Comparison of ENCODE assay signal across 27 cellular contexts in the genomic region with DNA sequence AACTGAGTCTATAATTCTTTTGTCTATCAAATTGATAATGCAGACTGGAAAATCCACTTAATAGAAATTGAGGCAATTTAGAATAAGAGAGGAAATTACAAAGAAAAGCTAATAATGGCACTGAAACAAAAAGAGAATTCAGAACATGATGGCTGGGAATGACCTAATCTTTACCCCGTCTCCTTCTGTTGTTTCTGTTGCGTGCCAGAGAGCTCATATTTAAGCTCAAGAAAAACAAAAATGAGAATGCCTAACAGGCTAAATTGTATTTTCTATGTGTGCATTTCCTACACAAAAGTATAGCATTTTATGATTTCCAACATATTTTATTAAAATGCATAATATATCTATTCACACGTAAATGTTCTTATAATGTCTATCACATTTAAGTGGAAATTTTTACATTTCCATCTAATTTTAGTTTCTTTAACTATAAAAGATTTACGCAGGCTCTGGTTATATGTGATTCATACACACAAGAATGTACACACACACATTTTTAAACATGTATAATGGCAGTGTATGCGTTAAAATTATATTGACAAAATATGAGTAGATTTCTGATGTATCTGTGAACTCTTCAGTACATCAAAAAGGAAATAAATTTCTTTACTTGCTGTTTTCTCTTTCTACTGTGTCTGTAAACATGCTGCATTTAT.
DNase-seq lines count a peak whose midpoint lies in the region; ATAC-seq and TF ChIP-seq lines count a peak whose summit lies in the region.
"Had no signal": no experiment of that assay in that cellular context is flagged by ENCODE, and none has a peak within 500 bp of the region (broad histone marks: within the 10 kb centered on the region; RNA-seq: fewer than 3 reads in every experiment).

No MANE protein-coding gene starts in this region.

- no peak overlapping the region for H3K9ac ChIP-seq in adipocyte (ENCODE audit: low read length)

- peak; percentile 26 for DNase-seq in HS-27A (ENCODE audit: low read depth)
- peak; percentile 75 for DNase-seq in adipocyte (ENCODE audit: low read depth)
- DNase-seq in dedifferentiated amniotic fluid mesenchymal stem cell (ENCODE audit: extremely low spot score): peak; percentile 43
- no peak for DNase-seq in NCI-H446 (lab: John Stamatoyannopoulos, UW)
- no peak for DNase-seq in DMS153 treated with DMSO at 0.1 percent for 48 hours (lab: John Stamatoyannopoulos, UW; ENCODE audit: unreplicated experiment)
- no peak for DNase-seq in Caco-2
- no peak for DNase-seq in effector memory CD8-positive, alpha-beta T cell
- DNase-seq: activated gamma-delta T cell treated with Interleukin-2 at 50 U/mL for 16 hours; activated naive CD8-positive, alpha-beta T cell treated with anti-CD3 and anti-CD28 coated beads, Interleukin-2, amount 50 U/mL, for 24 hours; activated T-cell treated with anti-CD3 and anti-CD28 coated beads, Interleukin-2, amount 50 U/mL, for 4 hours; CD4-positive, CD25-positive, alpha-beta regulatory T cell; cortex of kidney; gastrocnemius medialis; hypothalamus; immature natural killer cell; mesendoderm; MM.1S; NCI-H1417 treated with DMSO at 0.1 percent for 48 hours; NCI-H2081; NCI-H446 treated with DMSO at 0.1 percent for 48 hours; right lobe of liver; stimulated activated CD4-positive, alpha-beta T cell treated with anti-CD3 and anti-CD28 coated beads, Interleukin-12 subunit alpha, Interleukin-12 subunit beta, amount 100 ng/mL, for 4 hours; stimulated activated CD4-positive, alpha-beta T cell treated with anti-CD3 and anti-CD28 coated beads, Interleukin-4, amount 100 ng/mL, for 24 hours; substantia nigra; upper lobe of left lung had no signal

- H3K4me3 ChIP-seq in adipocyte (ENCODE audit: low read length) (no peak overlapping the region), Caco-2 (ENCODE audit: low read depth, low read length) (no peak overlapping the region)
- H3K4me3 ChIP-seq: esophagus muscularis mucosa, gastrocnemius medialis, right lobe of liver, upper lobe of left lung had no signal

- no peak for ATAC-seq in effector memory CD8-positive, alpha-beta T cell (replicated peaks)
- ATAC-seq: activated naive CD8-positive, alpha-beta T cell treated with anti-CD3 and anti-CD28 coated beads, Interleukin-2, amount 50 U/mL, for 24 hours; activated T-cell treated with anti-CD3 and anti-CD28 coated beads, Interleukin-2, amount 50 U/mL, for 4 hours; gastrocnemius medialis; right lobe of liver; stimulated activated effector memory CD8-positive, alpha-beta T cell treated with anti-CD3 and anti-CD28 coated beads, Interleukin-12 subunit alpha, Interleukin-12 subunit beta, amount 100 ng/mL, for 72 hours had no signal

- TF ChIP-seq CTCF in Caco-2 (IDR thresholded peaks at IDR 0.05; ENCODE audit: insufficient read depth in 1 of 2, low read depth in 1 of 2, low read length in 1 of 2, severe bottlenecking in 1 of 2, unreplicated experiment in 1 of 2): no peak

- CTCF ChIA-PET in Caco-2 (lab: Charles Lee): no interaction called here

- no peaks in the 10 kb centered on the region for H3K36me3 Mint-ChIP-seq in Caco-2 (ENCODE audit: insufficient read depth, unreplicated experiment)
- H3K36me3 Mint-ChIP-seq in effector memory CD8-positive, alpha-beta T cell (ENCODE audit: insufficient read depth): no peaks in the 10 kb centered on the region
- H3K36me3 Mint-ChIP-seq: CD4-positive, CD25-positive, alpha-beta regulatory T cell; stimulated activated effector memory CD8-positive, alpha-beta T cell treated with anti-CD3 and anti-CD28 coated beads, Interleukin-12 subunit alpha, Interleukin-12 subunit beta, amount 100 ng/mL, for 72 hours had no signal

- POLR2A ChIA-PET in Caco-2 (lab: Charles Lee): no interaction called here

- no peak overlapping the region for H3K27ac Mint-ChIP-seq in Caco-2 (ENCODE audit: unreplicated experiment)
- H3K27ac Mint-ChIP-seq in effector memory CD8-positive, alpha-beta T cell: no peak overlapping the region
- H3K27ac Mint-ChIP-seq: activated naive CD8-positive, alpha-beta T cell treated with anti-CD3 and anti-CD28 coated beads, Interleukin-2, amount 50 U/mL, for 24 hours; CD4-positive, CD25-positive, alpha-beta regulatory T cell; immature natural killer cell; stimulated activated effector memory CD8-positive, alpha-beta T cell treated with anti-CD3 and anti-CD28 coated beads, Interleukin-12 subunit alpha, Interleukin-12 subunit beta, amount 100 ng/mL, for 72 hours had no signal

- H3K27me3 Mint-ChIP-seq in Caco-2 (ENCODE audit: insufficient read depth, unreplicated experiment): no peaks in the 10 kb centered on the region
- no peaks in the 10 kb centered on the region for H3K27me3 Mint-ChIP-seq in effector memory CD8-positive, alpha-beta T cell
- H3K27me3 Mint-ChIP-seq: activated naive CD8-positive, alpha-beta T cell treated with anti-CD3 and anti-CD28 coated beads, Interleukin-2, amount 50 U/mL, for 24 hours; CD4-positive, CD25-positive, alpha-beta regulatory T cell had no signal

- H3K4me1 Mint-ChIP-seq in Caco-2 (ENCODE audit: low read depth, unreplicated experiment): no peaks in the 10 kb centered on the region
- no peaks in the 10 kb centered on the region for H3K4me1 Mint-ChIP-seq in effector memory CD8-positive, alpha-beta T cell (ENCODE audit: low read depth in 2 of 2)
- H3K4me1 Mint-ChIP-seq: activated naive CD8-positive, alpha-beta T cell treated with anti-CD3 and anti-CD28 coated beads, Interleukin-2, amount 50 U/mL, for 24 hours; CD4-positive, CD25-positive, alpha-beta regulatory T cell; immature natural killer cell; stimulated activated effector memory CD8-positive, alpha-beta T cell treated with anti-CD3 and anti-CD28 coated beads, Interleukin-12 subunit alpha, Interleukin-12 subunit beta, amount 100 ng/mL, for 72 hours had no signal

- H3K9me3 Mint-ChIP-seq in Caco-2 (ENCODE audit: unreplicated experiment): no peaks in the 10 kb centered on the region
- peaks cover 0 to 5% of the 10 kb centered on the region in 2 donors for H3K9me3 Mint-ChIP-seq in effector memory CD8-positive, alpha-beta T cell
- H3K9me3 Mint-ChIP-seq: activated naive CD8-positive, alpha-beta T cell treated with anti-CD3 and anti-CD28 coated beads, Interleukin-2, amount 50 U/mL, for 24 hours; stimulated activated effector memory CD8-positive, alpha-beta T cell treated with anti-CD3 and anti-CD28 coated beads, Interleukin-12 subunit alpha, Interleukin-12 subunit beta, amount 100 ng/mL, for 72 hours had no signal

- intact Hi-C loops in Caco-2 (cut with micrococcal nuclease; ENCODE audit: unreplicated experiment): no loop called here

- BruUV-seq in Caco-2 (replicated peaks; lab: Mats Ljungman, UMichigan): no TSS peak

- H3K36me3 ChIP-seq in adipocyte (ENCODE audit: control insufficient read depth, insufficient read depth, low read length, severe bottlenecking) (no peaks in the 10 kb centered on the region), Caco-2 (ENCODE audit: control insufficient read depth, insufficient read depth, low read length) (no peaks in the 10 kb centered on the region)
- H3K36me3 ChIP-seq: esophagus muscularis mucosa, gastrocnemius medialis, right lobe of liver, upper lobe of left lung had no signal

- H3K9me3 ChIP-seq in adipocyte (ENCODE audit: control insufficient read depth, low read length) (no peaks in the 10 kb centered on the region), Caco-2 (no peaks in the 10 kb centered on the region)
- H3K9me3 ChIP-seq: esophagus muscularis mucosa, gastrocnemius medialis, right lobe of liver had no signal

- H3K4me1 ChIP-seq in adipocyte (ENCODE audit: control insufficient read depth, insufficient read depth, low read length) (no peaks in the 10 kb centered on the region), Caco-2 (peaks cover 14% of the 10 kb centered on the region)
- H3K4me1 ChIP-seq: esophagus muscularis mucosa, gastrocnemius medialis, right lobe of liver, upper lobe of left lung had no signal

- no peaks in the 10 kb centered on the region for H3K27me3 ChIP-seq in adipocyte (replicated peaks; ENCODE audit: control insufficient read depth, insufficient read depth, low read length)
- H3K27me3 ChIP-seq in Caco-2 (replicated peaks; ENCODE audit: control insufficient read depth, insufficient read depth, low read length): no peaks in the 10 kb centered on the region
- H3K27me3 ChIP-seq: esophagus muscularis mucosa, gastrocnemius medialis, right lobe of liver, upper lobe of left lung had no signal

- H3K4me3 Mint-ChIP-seq in Caco-2 (ENCODE audit: unreplicated experiment): no peak overlapping the region
- H3K4me3 Mint-ChIP-seq in effector memory CD8-positive, alpha-beta T cell: no peak overlapping the region
- H3K4me3 Mint-ChIP-seq: activated naive CD8-positive, alpha-beta T cell treated with anti-CD3 and anti-CD28 coated beads, Interleukin-2, amount 50 U/mL, for 24 hours; activated T-cell treated with anti-CD3 and anti-CD28 coated beads, Interleukin-2, amount 50 U/mL, for 4 hours; CD4-positive, CD25-positive, alpha-beta regulatory T cell; immature natural killer cell; stimulated activated effector memory CD8-positive, alpha-beta T cell treated with anti-CD3 and anti-CD28 coated beads, Interleukin-12 subunit alpha, Interleukin-12 subunit beta, amount 100 ng/mL, for 72 hours had no signal

Comparison
In these comparisons a context has a peak if more than half of its experiments do, and no peak if none do; other contexts are left out.
1. DNase-seq: peak in HS-27A (single experiment), adipocyte (single experiment) and dedifferentiated amniotic fluid mesenchymal stem cell (single experiment); none in NCI-H446 (0 of 2), DMS153 treated with DMSO at 0.1 percent for 48 hours (single experiment), Caco-2 (0 of 2) and effector memory CD8-positive, alpha-beta T cell (0 of 3).